16 cellular contexts compared by ENCODE assay signal in the genomic region with DNA sequence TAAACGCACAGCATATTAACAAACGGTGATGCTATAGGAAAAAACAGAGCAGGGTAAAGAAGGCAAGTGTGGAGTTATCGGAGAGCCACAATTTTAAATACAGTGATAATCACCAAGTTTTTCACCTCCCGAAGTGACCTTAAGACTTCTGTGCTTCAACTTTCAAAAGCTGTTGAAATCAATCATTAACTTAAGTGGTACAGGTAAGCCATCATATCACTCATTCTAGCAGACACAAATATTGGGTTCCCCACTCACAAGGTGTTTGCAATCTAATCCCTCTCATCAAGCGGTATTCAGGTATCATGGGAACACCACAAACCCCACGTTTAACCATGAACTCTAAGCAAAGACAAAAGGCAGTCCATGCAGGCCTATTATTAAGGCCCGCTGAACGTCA. TPM values are rescaled to one million over a fixed set of nuclear protein-coding genes. Genes with fewer than 3 reads are reported as not detected.
A peak's percentile ranks its signal among the peaks of the same experiment; 100 is the strongest.
DNase-seq lines count a peak whose midpoint lies in the region; ATAC-seq and TF ChIP-seq lines count a peak whose summit lies in the region.
"Had no signal": no experiment of that assay in that cellular context is flagged by ENCODE, and none has a peak within 500 bp of the region (broad histone marks: within the 10 kb centered on the region; RNA-seq: fewer than 3 reads in every experiment).

No MANE protein-coding gene starts in this region.

- no peak for TF ChIP-seq POLR2A in right lobe of liver (IDR thresholded peaks at IDR 0.05)

- H3K4me3 ChIP-seq in iPS-20b (ENCODE audit: low read length), result no peak overlapping the region
- no peak overlapping the region for H3K4me3 ChIP-seq in right lobe of liver
- no peak overlapping the region for H3K4me3 ChIP-seq in upper lobe of right lung
- H3K4me3 ChIP-seq: BLaER1 treated with 17β-estradiol and CSF1 and Interleukin-3, amounts not matched to agents 10 nM and 100 nM; GM12878; HAP-1 had no signal

- 60% methylated on average over 7 of the region's 8 CpGs for WGBS in right lobe of liver (ENCODE audit: insufficient coverage, low coverage, low lambda C conversion rate, missing lambda C conversion rate)

- POLR2A ChIA-PET in WTC11 (lab: Charles Lee), result no interaction called here

- intact Hi-C loops in right lobe of liver (cut with DNase I), result no loop called here
- intact Hi-C loops in upper lobe of right lung (cut with DNase I), result no loop called here

- CTCF ChIA-PET in WTC11 (lab: Charles Lee), result no interaction called here

- H3K27me3 ChIP-seq in iPS-20b (ENCODE audit: insufficient read depth, low read length), result no peaks in the 10 kb centered on the region
- no peaks in the 10 kb centered on the region for H3K27me3 ChIP-seq in right lobe of liver
- H3K27me3 ChIP-seq in upper lobe of right lung, result no peaks in the 10 kb centered on the region
- H3K27me3 ChIP-seq: BLaER1 treated with 17β-estradiol and CSF1 and Interleukin-3, amounts not matched to agents 10 nM and 100 nM had no signal

- H3K9ac ChIP-seq in iPS-20b (ENCODE audit: low read depth, low read length), result 0 out of 2 replicates have a peak overlapping the region, but pooled peaks have one; percentile 6
- H3K9ac ChIP-seq: BLaER1 treated with 17β-estradiol and CSF1 and Interleukin-3, amounts not matched to agents 10 nM and 100 nM had no signal

- peaks cover 94% of the 10 kb centered on the region for H3K4me1 Mint-ChIP-seq in WTC11
- H3K4me1 Mint-ChIP-seq in nephron progenitor cell, result peaks cover 52% of the 10 kb centered on the region

- H3K9me3 Mint-ChIP-seq in WTC11 (peaks cover 7% of the 10 kb centered on the region), nephron progenitor cell (peaks cover 18% of the 10 kb centered on the region)

- no peaks in the 10 kb centered on the region for H3K9me3 ChIP-seq in iPS-20b (ENCODE audit: insufficient read depth, low read depth, low read length)
- H3K9me3 ChIP-seq in right lobe of liver, result no peaks in the 10 kb centered on the region
- H3K9me3 ChIP-seq in upper lobe of right lung, result no peaks in the 10 kb centered on the region

- peaks cover 12% of the 10 kb centered on the region for H3K36me3 Mint-ChIP-seq in WTC11
- peaks cover 24% of the 10 kb centered on the region for H3K36me3 Mint-ChIP-seq in nephron progenitor cell (ENCODE audit: low read depth)
- H3K36me3 Mint-ChIP-seq: CD8-positive, alpha-beta T cell had no signal

- DNase-seq in WTC11 (ENCODE audit: low spot score) (no peak), right lobe of liver (no peak), upper lobe of right lung (no peak), nephron progenitor cell (no peak)
- DNase-seq in activated naive CD4-positive, alpha-beta T cell (lab: John Stamatoyannopoulos, UW), result no peak
- DNase-seq: CD8-positive, alpha-beta T cell; DMS 273 treated with DMSO at 0.1 percent for 48 hours; DMS53; DND-41; EL had no signal

- H3K36me3 ChIP-seq in iPS-20b (ENCODE audit: insufficient read depth, low read depth, low read length), result no peaks in the 10 kb centered on the region
- H3K36me3 ChIP-seq in right lobe of liver, result no peaks in the 10 kb centered on the region
- H3K36me3 ChIP-seq in upper lobe of right lung, result no peaks in the 10 kb centered on the region
- H3K36me3 ChIP-seq: HAP-1 had no signal

- ATAC-seq in WTC11 (no peak), right lobe of liver (peak in 3 of 4 donors; percentile 11 to 57 (median 38)), upper lobe of right lung (peak; percentile 28), SK-N-SH treated with all-trans-retinoic acid at 6 μM for 48 hours (no peak)
- ATAC-seq: CD8-positive, alpha-beta T cell; GM12878 had no signal

- H3K4me1 ChIP-seq in iPS-20b (ENCODE audit: insufficient read depth, low read length) (peaks cover 58% of the 10 kb centered on the region), right lobe of liver (peaks cover 0 to 23% (median 8%) of the 10 kb centered on the region in 4 donors), upper lobe of right lung (no peaks in the 10 kb centered on the region)

- no peaks in the 10 kb centered on the region for H3K27me3 Mint-ChIP-seq in WTC11 (ENCODE audit: low read depth)
- peaks cover 2% of the 10 kb centered on the region for H3K27me3 Mint-ChIP-seq in nephron progenitor cell (ENCODE audit: low read depth, poor library complexity)
- H3K27me3 Mint-ChIP-seq: B cell had no signal

- H3K4me3 Mint-ChIP-seq in WTC11, result no peak overlapping the region
- no peak overlapping the region for H3K4me3 Mint-ChIP-seq in nephron progenitor cell
- H3K4me3 Mint-ChIP-seq: B cell; CD8-positive, alpha-beta T cell had no signal

- H3K27ac Mint-ChIP-seq in WTC11, result peak overlapping the region; percentile 34
- H3K27ac Mint-ChIP-seq in nephron progenitor cell, result no peak overlapping the region
- H3K27ac Mint-ChIP-seq: B cell; CD8-positive, alpha-beta T cell had no signal

- no peak for TF ChIP-seq CTCF in WTC11 (IDR thresholded peaks at IDR 0.05)
- no peak for TF ChIP-seq CTCF in right lobe of liver (IDR thresholded peaks at IDR 0.05)
- TF ChIP-seq CTCF in upper lobe of right lung (IDR thresholded peaks at IDR 0.05), result no peak
- no peak for TF ChIP-seq CTCF in nephron progenitor cell (IDR thresholded peaks at IDR 0.05)

- H3K27ac ChIP-seq in iPS-20b (ENCODE audit: low read length) (no peak overlapping the region), right lobe of liver (no peak overlapping the region), upper lobe of right lung (no peak overlapping the region)

TF ChIP-seq in WTC11, 78 proteins besides CTCF, POLR2A, EP300 and RAD21 (continues in another document):
- TF ChIP-seq NFE2L1 (CRISPR knock-in tag; IDR thresholded peaks at IDR 0.05) (no peak), FOXK1 (CRISPR knock-in tag; IDR thresholded peaks at IDR 0.05) (no peak), ZNF138 (CRISPR knock-in tag; conservative IDR thresholded peaks at IDR 0.05) (no peak), RELA (CRISPR knock-in tag; IDR thresholded peaks at IDR 0.05; ENCODE audit: borderline replicate concordance) (no peak)
- TF ChIP-seq, protein P1, sequence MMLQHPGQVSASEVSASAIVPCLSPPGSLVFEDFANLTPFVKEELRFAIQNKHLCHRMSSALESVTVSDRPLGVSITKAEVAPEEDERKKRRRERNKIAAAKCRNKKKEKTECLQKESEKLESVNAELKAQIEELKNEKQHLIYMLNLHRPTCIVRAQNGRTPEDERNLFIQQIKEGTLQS (CRISPR knock-in tag; conservative IDR thresholded peaks at IDR 0.05), result no peak

TF ChIP-seq in SK-N-SH treated with all-trans-retinoic acid at 6 μM for 48 hours, 23 proteins besides CTCF, POLR2A, EP300 and RAD21 (continues in another document):
- TF ChIP-seq BACH2 (CRISPR knock-in tag; IDR thresholded peaks at IDR 0.05; ENCODE audit: borderline replicate concordance) (no peak), CSDC2 (CRISPR knock-in tag; IDR thresholded peaks at IDR 0.05) (no peak), TOX (CRISPR knock-in tag; IDR thresholded peaks at IDR 0.05; ENCODE audit: borderline replicate concordance) (no peak), PPARA (CRISPR knock-in tag; IDR thresholded peaks at IDR 0.05; ENCODE audit: borderline replicate concordance) (no peak), ISL1 (CRISPR knock-in tag; IDR thresholded peaks at IDR 0.05) (no peak), ZNF70 (CRISPR knock-in tag; IDR thresholded peaks at IDR 0.05) (no peak), GLIS3 (CRISPR knock-in tag; IDR thresholded peaks at IDR 0.05) (no peak), SNAI2 (CRISPR knock-in tag; IDR thresholded peaks at IDR 0.05) (no peak)
- TF ChIP-seq, protein P2, sequence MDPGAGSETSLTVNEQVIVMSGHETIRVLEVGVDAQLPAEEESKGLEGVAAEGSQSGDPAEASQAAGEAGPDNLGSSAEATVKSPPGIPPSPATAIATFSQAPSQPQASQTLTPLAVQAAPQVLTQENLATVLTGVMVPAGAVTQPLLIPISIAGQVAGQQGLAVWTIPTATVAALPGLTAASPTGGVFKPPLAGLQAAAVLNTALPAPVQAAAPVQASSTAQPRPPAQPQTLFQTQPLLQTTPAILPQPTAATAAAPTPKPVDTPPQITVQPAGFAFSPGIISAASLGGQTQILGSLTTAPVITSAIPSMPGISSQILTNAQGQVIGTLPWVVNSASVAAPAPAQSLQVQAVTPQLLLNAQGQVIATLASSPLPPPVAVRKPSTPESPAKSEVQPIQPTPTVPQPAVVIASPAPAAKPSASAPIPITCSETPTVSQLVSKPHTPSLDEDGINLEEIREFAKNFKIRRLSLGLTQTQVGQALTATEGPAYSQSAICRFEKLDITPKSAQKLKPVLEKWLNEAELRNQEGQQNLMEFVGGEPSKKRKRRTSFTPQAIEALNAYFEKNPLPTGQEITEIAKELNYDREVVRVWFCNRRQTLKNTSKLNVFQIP (CRISPR knock-in tag; IDR thresholded peaks at IDR 0.05; ENCODE audit: borderline replicate concordance, low read depth), result no peak
- TF ChIP-seq, protein P3, sequence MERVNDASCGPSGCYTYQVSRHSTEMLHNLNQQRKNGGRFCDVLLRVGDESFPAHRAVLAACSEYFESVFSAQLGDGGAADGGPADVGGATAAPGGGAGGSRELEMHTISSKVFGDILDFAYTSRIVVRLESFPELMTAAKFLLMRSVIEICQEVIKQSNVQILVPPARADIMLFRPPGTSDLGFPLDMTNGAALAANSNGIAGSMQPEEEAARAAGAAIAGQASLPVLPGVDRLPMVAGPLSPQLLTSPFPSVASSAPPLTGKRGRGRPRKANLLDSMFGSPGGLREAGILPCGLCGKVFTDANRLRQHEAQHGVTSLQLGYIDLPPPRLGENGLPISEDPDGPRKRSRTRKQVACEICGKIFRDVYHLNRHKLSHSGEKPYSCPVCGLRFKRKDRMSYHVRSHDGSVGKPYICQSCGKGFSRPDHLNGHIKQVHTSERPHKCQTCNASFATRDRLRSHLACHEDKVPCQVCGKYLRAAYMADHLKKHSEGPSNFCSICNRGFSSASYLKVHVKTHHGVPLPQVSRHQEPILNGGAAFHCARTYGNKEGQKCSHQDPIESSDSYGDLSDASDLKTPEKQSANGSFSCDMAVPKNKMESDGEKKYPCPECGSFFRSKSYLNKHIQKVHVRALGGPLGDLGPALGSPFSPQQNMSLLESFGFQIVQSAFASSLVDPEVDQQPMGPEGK (CRISPR knock-in tag; IDR thresholded peaks at IDR 0.05; ENCODE audit: borderline replicate concordance), result no peak

RNA-seq across cellular contexts. Expression of a gene that starts 26.8 kb away (rescaled TPM):
- 62.4 to 72.6 TPM (median 68.8 TPM) in 3 replicates for total RNA-seq in WTC11 (2021)
- 10 to 100 TPM; 12.2 to 28.3 (median 15.2) TPM for total RNA-seq in right lobe of liver
- total RNA-seq in upper lobe of right lung, result 33.5 TPM

Comparison
In these comparisons a context has a peak if more than half of its experiments do, and no peak if none do; other contexts are left out.
1. ATAC-seq: peak in right lobe of liver (3 of 4) and upper lobe of right lung (single experiment); none in WTC11 (single experiment) and SK-N-SH treated with all-trans-retinoic acid at 6 μM for 48 hours (single experiment).